In genomic region chr10:104351919-104352318, GRCh38 we compare ENCODE assay signal across 11 cellular contexts. TPM values are rescaled to one million over a fixed set of nuclear protein-coding genes. Genes with fewer than 3 reads are reported as not detected.
DNase-seq lines count a peak whose midpoint lies in the region; ATAC-seq and TF ChIP-seq lines count a peak whose summit lies in the region.
"Had no signal": no experiment of that assay in that cellular context is flagged by ENCODE, and none has a peak within 500 bp of the region (broad histone marks: within the 10 kb centered on the region; RNA-seq: fewer than 3 reads in every experiment).

No MANE protein-coding gene starts in this region.

- H3K4me2 ChIP-seq in neural progenitor cell: no peak overlapping the region

- H2AFZ ChIP-seq in neural progenitor cell (replicated peaks): no peak overlapping the region

- no peak overlapping the region for H3K4me3 ChIP-seq in neural progenitor cell
- H3K4me3 ChIP-seq: mucosa of descending colon had no signal

- no peaks in the 10 kb centered on the region for H3K27me3 Mint-ChIP-seq in activated naive CD4-positive, alpha-beta T cell treated with anti-CD3 and anti-CD28 coated beads, Interleukin-2, amount 50 U/mL, for 24 hours
- H3K27me3 Mint-ChIP-seq in T-helper 1 cell treated with Interleukin-12 subunit alpha and Interleukin-12 subunit beta and Interleukin-4 antibody, amounts not matched to agents 30 μg/mL and 1 μg/mL, for 36 hours (ENCODE audit: low read depth): no peaks in the 10 kb centered on the region
- H3K27me3 Mint-ChIP-seq in stimulated activated naive B cell treated with anti-CD40 and anti-IgM and Interleukin-4, amounts not matched to agents 10 μg/mL and 1 μg/mL and 100 μg/mL, for 72 hours: no peaks in the 10 kb centered on the region
- no peaks in the 10 kb centered on the region for H3K27me3 Mint-ChIP-seq in neural progenitor cell (ENCODE audit: insufficient read depth, low read depth)

- peak overlapping the region; percentile 60 for H3K27ac Mint-ChIP-seq in activated naive CD4-positive, alpha-beta T cell treated with anti-CD3 and anti-CD28 coated beads, Interleukin-2, amount 50 U/mL, for 24 hours
- peak overlapping the region; percentile 81 for H3K27ac Mint-ChIP-seq in T-helper 1 cell treated with Interleukin-12 subunit alpha and Interleukin-12 subunit beta and Interleukin-4 antibody, amounts not matched to agents 30 μg/mL and 1 μg/mL, for 36 hours
- H3K27ac Mint-ChIP-seq in stimulated activated naive B cell treated with anti-CD40 and anti-IgM and Interleukin-4, amounts not matched to agents 10 μg/mL and 1 μg/mL and 100 μg/mL, for 72 hours: peak overlapping the region; percentile 17
- no peak overlapping the region for H3K27ac Mint-ChIP-seq in neural progenitor cell

- no peak for DNase-seq in activated naive CD4-positive, alpha-beta T cell treated with anti-CD3 and anti-CD28 coated beads, Interleukin-2, amount 50 U/mL, for 16 hours
- no peak for DNase-seq in stimulated activated naive B cell treated with anti-CD40 and anti-IgM and Interleukin-4, amounts not matched to agents 10 μg/mL and 1 μg/mL and 100 μg/mL, for 72 hours
- no peak for DNase-seq in neural progenitor cell (ENCODE audit: low spot score)
- DNase-seq in effector CD4-positive, alpha-beta T cell: no peak
- no peak for DNase-seq in ecto neural progenitor cell (ENCODE audit: low spot score)
- DNase-seq: C1 segment of cervical spinal cord, glutamatergic neuron, mucosa of descending colon had no signal

- ATAC-seq in HG03354 (IDR thresholded peaks at IDR 0.05; ENCODE audit: poor library complexity, severe bottlenecking, unreplicated experiment): peak; percentile 26
- no peak for ATAC-seq in stimulated activated naive B cell treated with anti-CD40 and anti-IgM and Interleukin-4, amounts not matched to agents 10 μg/mL and 1 μg/mL and 100 μg/mL, for 72 hours (replicated peaks)
- ATAC-seq: mucosa of descending colon had no signal

- H3K9me3 ChIP-seq in neural progenitor cell (ENCODE audit: low read depth): no peaks in the 10 kb centered on the region
- H3K9me3 ChIP-seq: mucosa of descending colon had no signal

- no peaks in the 10 kb centered on the region for H3K4me1 ChIP-seq in neural progenitor cell

- H3K36me3 Mint-ChIP-seq in activated naive CD4-positive, alpha-beta T cell treated with anti-CD3 and anti-CD28 coated beads, Interleukin-2, amount 50 U/mL, for 24 hours: no peaks in the 10 kb centered on the region
- no peaks in the 10 kb centered on the region for H3K36me3 Mint-ChIP-seq in T-helper 1 cell treated with Interleukin-12 subunit alpha and Interleukin-12 subunit beta and Interleukin-4 antibody, amounts not matched to agents 30 μg/mL and 1 μg/mL, for 36 hours (ENCODE audit: low read depth)
- H3K36me3 Mint-ChIP-seq in stimulated activated naive B cell treated with anti-CD40 and anti-IgM and Interleukin-4, amounts not matched to agents 10 μg/mL and 1 μg/mL and 100 μg/mL, for 72 hours: no peaks in the 10 kb centered on the region
- no peaks in the 10 kb centered on the region for H3K36me3 Mint-ChIP-seq in neural progenitor cell

- H3K36me3 ChIP-seq in neural progenitor cell: no peaks in the 10 kb centered on the region

- no peaks in the 10 kb centered on the region for H3K79me2 ChIP-seq in neural progenitor cell (ENCODE audit: low read depth)

- no peaks in the 10 kb centered on the region for H3K9me3 Mint-ChIP-seq in activated naive CD4-positive, alpha-beta T cell treated with anti-CD3 and anti-CD28 coated beads, Interleukin-2, amount 50 U/mL, for 24 hours
- no peaks in the 10 kb centered on the region for H3K9me3 Mint-ChIP-seq in T-helper 1 cell treated with Interleukin-12 subunit alpha and Interleukin-12 subunit beta and Interleukin-4 antibody, amounts not matched to agents 30 μg/mL and 1 μg/mL, for 36 hours
- H3K9me3 Mint-ChIP-seq in stimulated activated naive B cell treated with anti-CD40 and anti-IgM and Interleukin-4, amounts not matched to agents 10 μg/mL and 1 μg/mL and 100 μg/mL, for 72 hours: peaks cover 0 to 2% of the 10 kb centered on the region in 2 donors
- no peaks in the 10 kb centered on the region for H3K9me3 Mint-ChIP-seq in neural progenitor cell

- H4K20me1 ChIP-seq in neural progenitor cell (ENCODE audit: low read depth): no peaks in the 10 kb centered on the region

- H3K4me3 Mint-ChIP-seq in activated naive CD4-positive, alpha-beta T cell treated with anti-CD3 and anti-CD28 coated beads, Interleukin-2, amount 50 U/mL, for 24 hours: peak overlapping the region; percentile 60
- no peak overlapping the region for H3K4me3 Mint-ChIP-seq in T-helper 1 cell treated with Interleukin-12 subunit alpha and Interleukin-12 subunit beta and Interleukin-4 antibody, amounts not matched to agents 30 μg/mL and 1 μg/mL, for 36 hours
- peak overlapping the region in 1 of 2 donors; percentile 10 for H3K4me3 Mint-ChIP-seq in stimulated activated naive B cell treated with anti-CD40 and anti-IgM and Interleukin-4, amounts not matched to agents 10 μg/mL and 1 μg/mL and 100 μg/mL, for 72 hours
- no peak overlapping the region for H3K4me3 Mint-ChIP-seq in neural progenitor cell

- H3K9ac ChIP-seq in neural progenitor cell: no peak overlapping the region

- no peaks in the 10 kb centered on the region for H3F3A ChIP-seq in neural progenitor cell (ENCODE audit: low read depth)

- TF ChIP-seq CTCF in neural progenitor cell (IDR thresholded peaks at IDR 0.05): no peak

- no peak overlapping the region for H3K27ac ChIP-seq in neural progenitor cell

- H3K27me3 ChIP-seq in neural progenitor cell: peaks cover 42% of the 10 kb centered on the region

- H3K4me1 Mint-ChIP-seq in activated naive CD4-positive, alpha-beta T cell treated with anti-CD3 and anti-CD28 coated beads, Interleukin-2, amount 50 U/mL, for 24 hours: peaks cover 3% of the 10 kb centered on the region
- peaks cover 20% of the 10 kb centered on the region for H3K4me1 Mint-ChIP-seq in T-helper 1 cell treated with Interleukin-12 subunit alpha and Interleukin-12 subunit beta and Interleukin-4 antibody, amounts not matched to agents 30 μg/mL and 1 μg/mL, for 36 hours (ENCODE audit: low read depth)
- peaks cover 0 to 22% of the 10 kb centered on the region in 2 donors for H3K4me1 Mint-ChIP-seq in stimulated activated naive B cell treated with anti-CD40 and anti-IgM and Interleukin-4, amounts not matched to agents 10 μg/mL and 1 μg/mL and 100 μg/mL, for 72 hours
- no peaks in the 10 kb centered on the region for H3K4me1 Mint-ChIP-seq in neural progenitor cell

RNA-seq across cellular contexts. Expression of gene CFAP58, which starts 1.7 kb away (rescaled TPM):
- total RNA-seq in neural progenitor cell (ENCODE audit: low replicate concordance): 0.53 and 1.7 TPM in 2 replicates

RNA-seq across cellular contexts. Expression of gene ITPRIP, which starts 13.7 kb away (rescaled TPM):
- 1.6 and 4.4 TPM in 2 replicates for total RNA-seq in neural progenitor cell (ENCODE audit: low replicate concordance)
